7 cellular contexts compared by ENCODE assay signal in genomic region chr19:32442650-32443049, GRCh38.
"Had no signal": no experiment of that assay in that cellular context is flagged by ENCODE, and none has a peak within 500 bp of the region (broad histone marks: within the 10 kb centered on the region; RNA-seq: fewer than 3 reads in every experiment).

No MANE protein-coding gene starts in this region.

- ATAC-seq: HCT116, K562 had no signal

- H3K4me3 Mint-ChIP-seq: HFFc6 had no signal

- DNase-seq: GM23248, GOT3, H7, HFFc6, IMR-90 had no signal

- H3K27ac Mint-ChIP-seq: HFFc6 had no signal

- H3K9me3 Mint-ChIP-seq: HFFc6 had no signal

- H3K27ac ChIP-seq: GM23248 had no signal
